ENCODE assay signal across 1 cellular context in the genomic region with DNA sequence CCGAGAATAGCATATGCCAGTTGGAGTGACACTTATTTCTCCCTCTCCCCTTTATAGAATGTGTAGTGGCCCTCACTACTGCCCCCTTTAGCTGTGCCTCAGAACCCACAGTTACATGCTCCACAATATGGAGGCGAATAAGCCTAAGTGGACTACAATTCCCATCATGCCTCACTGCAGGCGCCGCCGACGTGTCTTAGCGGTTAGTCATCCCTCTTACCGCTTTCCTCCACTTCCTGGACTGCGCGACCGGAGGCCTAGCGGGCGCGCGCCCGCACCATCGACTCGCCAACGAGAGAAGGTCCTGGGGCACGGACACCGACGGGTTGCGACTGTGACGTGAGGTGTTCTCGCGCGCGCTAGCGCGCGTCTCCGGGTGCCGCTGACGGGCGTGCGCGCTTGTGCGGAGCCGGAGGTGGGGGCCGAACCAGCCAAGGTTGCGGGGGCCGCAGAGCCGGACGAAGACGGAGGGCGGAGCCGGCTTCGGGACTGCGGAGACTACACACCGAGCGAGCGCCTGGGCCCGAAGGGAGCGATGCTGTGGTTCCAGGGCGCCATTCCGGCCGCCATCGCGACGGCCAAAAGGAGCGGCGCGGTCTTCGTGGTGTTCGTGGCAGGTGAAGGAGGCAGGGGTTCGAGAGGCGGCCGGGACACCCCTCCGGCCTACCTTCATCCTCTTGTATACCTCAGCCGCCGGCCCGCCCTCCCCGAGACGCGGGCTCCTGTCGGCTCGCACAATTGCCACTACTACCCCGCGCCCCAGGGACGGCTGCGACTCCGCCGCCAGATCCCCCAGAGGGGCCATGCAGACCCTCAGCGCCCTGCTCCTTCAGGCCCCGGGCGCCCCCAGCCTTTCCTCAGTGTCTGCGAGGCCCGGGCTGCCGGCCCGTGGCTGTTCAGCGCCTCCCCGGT.
TF ChIP-seq lines count a peak whose summit lies in the region.

A gene with protein sequence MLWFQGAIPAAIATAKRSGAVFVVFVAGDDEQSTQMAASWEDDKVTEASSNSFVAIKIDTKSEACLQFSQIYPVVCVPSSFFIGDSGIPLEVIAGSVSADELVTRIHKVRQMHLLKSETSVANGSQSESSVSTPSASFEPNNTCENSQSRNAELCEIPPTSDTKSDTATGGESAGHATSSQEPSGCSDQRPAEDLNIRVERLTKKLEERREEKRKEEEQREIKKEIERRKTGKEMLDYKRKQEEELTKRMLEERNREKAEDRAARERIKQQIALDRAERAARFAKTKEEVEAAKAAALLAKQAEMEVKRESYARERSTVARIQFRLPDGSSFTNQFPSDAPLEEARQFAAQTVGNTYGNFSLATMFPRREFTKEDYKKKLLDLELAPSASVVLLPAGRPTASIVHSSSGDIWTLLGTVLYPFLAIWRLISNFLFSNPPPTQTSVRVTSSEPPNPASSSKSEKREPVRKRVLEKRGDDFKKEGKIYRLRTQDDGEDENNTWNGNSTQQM (plus strand): TSS at position 461 of the 912 bp plus-strand sequence. CDS start 75 bp downstream, at position 536.

TF ChIP-seq in HepG2, 621 proteins besides CTCF, POLR2A, EP300 and RAD21 (continued from another document and continues in another):
- TF ChIP-seq, protein P1, sequence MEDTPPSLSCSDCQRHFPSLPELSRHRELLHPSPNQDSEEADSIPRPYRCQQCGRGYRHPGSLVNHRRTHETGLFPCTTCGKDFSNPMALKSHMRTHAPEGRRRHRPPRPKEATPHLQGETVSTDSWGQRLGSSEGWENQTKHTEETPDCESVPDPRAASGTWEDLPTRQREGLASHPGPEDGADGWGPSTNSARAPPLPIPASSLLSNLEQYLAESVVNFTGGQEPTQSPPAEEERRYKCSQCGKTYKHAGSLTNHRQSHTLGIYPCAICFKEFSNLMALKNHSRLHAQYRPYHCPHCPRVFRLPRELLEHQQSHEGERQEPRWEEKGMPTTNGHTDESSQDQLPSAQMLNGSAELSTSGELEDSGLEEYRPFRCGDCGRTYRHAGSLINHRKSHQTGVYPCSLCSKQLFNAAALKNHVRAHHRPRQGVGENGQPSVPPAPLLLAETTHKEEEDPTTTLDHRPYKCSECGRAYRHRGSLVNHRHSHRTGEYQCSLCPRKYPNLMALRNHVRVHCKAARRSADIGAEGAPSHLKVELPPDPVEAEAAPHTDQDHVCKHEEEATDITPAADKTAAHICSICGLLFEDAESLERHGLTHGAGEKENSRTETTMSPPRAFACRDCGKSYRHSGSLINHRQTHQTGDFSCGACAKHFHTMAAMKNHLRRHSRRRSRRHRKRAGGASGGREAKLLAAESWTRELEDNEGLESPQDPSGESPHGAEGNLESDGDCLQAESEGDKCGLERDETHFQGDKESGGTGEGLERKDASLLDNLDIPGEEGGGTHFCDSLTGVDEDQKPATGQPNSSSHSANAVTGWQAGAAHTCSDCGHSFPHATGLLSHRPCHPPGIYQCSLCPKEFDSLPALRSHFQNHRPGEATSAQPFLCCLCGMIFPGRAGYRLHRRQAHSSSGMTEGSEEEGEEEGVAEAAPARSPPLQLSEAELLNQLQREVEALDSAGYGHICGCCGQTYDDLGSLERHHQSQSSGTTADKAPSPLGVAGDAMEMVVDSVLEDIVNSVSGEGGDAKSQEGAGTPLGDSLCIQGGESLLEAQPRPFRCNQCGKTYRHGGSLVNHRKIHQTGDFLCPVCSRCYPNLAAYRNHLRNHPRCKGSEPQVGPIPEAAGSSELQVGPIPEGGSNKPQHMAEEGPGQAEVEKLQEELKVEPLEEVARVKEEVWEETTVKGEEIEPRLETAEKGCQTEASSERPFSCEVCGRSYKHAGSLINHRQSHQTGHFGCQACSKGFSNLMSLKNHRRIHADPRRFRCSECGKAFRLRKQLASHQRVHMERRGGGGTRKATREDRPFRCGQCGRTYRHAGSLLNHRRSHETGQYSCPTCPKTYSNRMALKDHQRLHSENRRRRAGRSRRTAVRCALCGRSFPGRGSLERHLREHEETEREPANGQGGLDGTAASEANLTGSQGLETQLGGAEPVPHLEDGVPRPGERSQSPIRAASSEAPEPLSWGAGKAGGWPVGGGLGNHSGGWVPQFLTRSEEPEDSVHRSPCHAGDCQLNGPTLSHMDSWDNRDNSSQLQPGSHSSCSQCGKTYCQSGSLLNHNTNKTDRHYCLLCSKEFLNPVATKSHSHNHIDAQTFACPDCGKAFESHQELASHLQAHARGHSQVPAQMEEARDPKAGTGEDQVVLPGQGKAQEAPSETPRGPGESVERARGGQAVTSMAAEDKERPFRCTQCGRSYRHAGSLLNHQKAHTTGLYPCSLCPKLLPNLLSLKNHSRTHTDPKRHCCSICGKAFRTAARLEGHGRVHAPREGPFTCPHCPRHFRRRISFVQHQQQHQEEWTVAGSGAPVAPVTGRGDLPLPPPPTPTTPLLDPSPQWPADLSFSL (CRISPR knock-in tag; IDR thresholded peaks at IDR 0.05) = no peak
- TF ChIP-seq, protein P2, sequence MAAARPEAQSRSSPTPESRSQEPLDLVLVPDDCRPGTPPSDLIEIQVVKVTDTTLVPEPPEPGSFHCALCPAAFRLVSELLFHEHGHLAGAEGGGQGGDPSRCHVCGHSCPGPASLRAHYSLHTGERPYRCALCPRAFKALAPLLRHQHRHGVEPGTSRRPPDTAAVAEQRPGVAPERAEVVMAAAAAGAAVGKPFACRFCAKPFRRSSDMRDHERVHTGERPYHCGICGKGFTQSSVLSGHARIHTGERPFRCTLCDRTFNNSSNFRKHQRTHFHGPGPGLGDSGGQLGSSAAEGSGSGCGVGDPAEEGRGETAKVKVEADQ (CRISPR knock-in tag; IDR thresholded peaks at IDR 0.05; ENCODE audit: borderline replicate concordance) = peak; percentile 80; the same call in 1 of the 2 replicates
- TF ChIP-seq FOSL2 (CRISPR knock-in tag; IDR thresholded peaks at IDR 0.05) (peak; percentile 99), ZBTB21 (CRISPR knock-in tag; IDR thresholded peaks at IDR 0.05) (peak; percentile 74), KDM4B (CRISPR knock-in tag; IDR thresholded peaks at IDR 0.05) (peak; percentile 80; the same call in 1 of the 2 replicates), ATAD3A (CRISPR knock-in tag; IDR thresholded peaks at IDR 0.05) (no peak), ZNF839 (CRISPR knock-in tag; IDR thresholded peaks at IDR 0.05; ENCODE audit: borderline replicate concordance) (no peak), ZZZ3 (CRISPR knock-in tag; IDR thresholded peaks at IDR 0.05; ENCODE audit: borderline replicate concordance) (peak; percentile 45; the same call in 1 of the 2 replicates), GFI1 (CRISPR knock-in tag; IDR thresholded peaks at IDR 0.05; ENCODE audit: borderline replicate concordance) (no peak), KLF6 (CRISPR knock-in tag; IDR thresholded peaks at IDR 0.05) (peak; percentile 89), ZNF777 (CRISPR knock-in tag; IDR thresholded peaks at IDR 0.05) (peak; percentile 84), BHLHE40 (IDR thresholded peaks at IDR 0.05; ENCODE audit: low read length) (peak; percentile 46; the same call in 1 of the 2 replicates), MED8 (CRISPR knock-in tag; IDR thresholded peaks at IDR 0.05; ENCODE audit: insufficient replicate concordance) (peak; percentile 23), NFRKB (IDR thresholded peaks at IDR 0.05) (no peak), PITX1 (CRISPR knock-in tag; IDR thresholded peaks at IDR 0.05) (peak; percentile 48), MTA1 (CRISPR knock-in tag; IDR thresholded peaks at IDR 0.05; ENCODE audit: borderline replicate concordance) (peak; percentile 71; the same call in 1 of the 2 replicates), CENPX (CRISPR knock-in tag; IDR thresholded peaks at IDR 0.05) (no peak), CHCHD3 (CRISPR knock-in tag; IDR thresholded peaks at IDR 0.05) (peak; percentile 87), RFX3 (CRISPR knock-in tag; IDR thresholded peaks at IDR 0.05) (no peak), ZNF782 (CRISPR knock-in tag; IDR thresholded peaks at IDR 0.05; ENCODE audit: borderline replicate concordance) (peak; percentile 30), RNF2 (conservative IDR thresholded peaks at IDR 0.05; ENCODE audit: low read depth) (0 out of 2 replicates have a peak, but pooled peaks have one; percentile 61), ELF4 (CRISPR knock-in tag; IDR thresholded peaks at IDR 0.05; ENCODE audit: borderline replicate concordance) (peak; percentile 96), ZNF564 (CRISPR knock-in tag; IDR thresholded peaks at IDR 0.05) (peak; percentile 83), ZNF143 (CRISPR knock-in tag; IDR thresholded peaks at IDR 0.05) (peak; percentile 96), TOE1 (CRISPR knock-in tag; IDR thresholded peaks at IDR 0.05) (no peak; the same call in 1 of the 2 replicates), ZNF367 (CRISPR knock-in tag; IDR thresholded peaks at IDR 0.05; ENCODE audit: borderline replicate concordance) (peak; percentile 83; the same call in 1 of the 2 replicates), PRPF4 (IDR thresholded peaks at IDR 0.05; ENCODE audit: low read depth, low read length, poor library complexity, severe bottlenecking) (no peak), ZNF660 (CRISPR knock-in tag; IDR thresholded peaks at IDR 0.05; ENCODE audit: borderline replicate concordance, low read depth) (no peak), ATF1 (CRISPR knock-in tag; IDR thresholded peaks at IDR 0.05) (peak; percentile 94)
- TF ChIP-seq, protein P3, sequence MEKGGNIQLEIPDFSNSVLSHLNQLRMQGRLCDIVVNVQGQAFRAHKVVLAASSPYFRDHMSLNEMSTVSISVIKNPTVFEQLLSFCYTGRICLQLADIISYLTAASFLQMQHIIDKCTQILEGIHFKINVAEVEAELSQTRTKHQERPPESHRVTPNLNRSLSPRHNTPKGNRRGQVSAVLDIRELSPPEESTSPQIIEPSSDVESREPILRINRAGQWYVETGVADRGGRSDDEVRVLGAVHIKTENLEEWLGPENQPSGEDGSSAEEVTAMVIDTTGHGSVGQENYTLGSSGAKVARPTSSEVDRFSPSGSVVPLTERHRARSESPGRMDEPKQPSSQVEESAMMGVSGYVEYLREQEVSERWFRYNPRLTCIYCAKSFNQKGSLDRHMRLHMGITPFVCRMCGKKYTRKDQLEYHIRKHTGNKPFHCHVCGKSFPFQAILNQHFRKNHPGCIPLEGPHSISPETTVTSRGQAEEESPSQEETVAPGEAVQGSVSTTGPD (CRISPR knock-in tag; IDR thresholded peaks at IDR 0.05) = no peak
- TF ChIP-seq, protein P4, sequence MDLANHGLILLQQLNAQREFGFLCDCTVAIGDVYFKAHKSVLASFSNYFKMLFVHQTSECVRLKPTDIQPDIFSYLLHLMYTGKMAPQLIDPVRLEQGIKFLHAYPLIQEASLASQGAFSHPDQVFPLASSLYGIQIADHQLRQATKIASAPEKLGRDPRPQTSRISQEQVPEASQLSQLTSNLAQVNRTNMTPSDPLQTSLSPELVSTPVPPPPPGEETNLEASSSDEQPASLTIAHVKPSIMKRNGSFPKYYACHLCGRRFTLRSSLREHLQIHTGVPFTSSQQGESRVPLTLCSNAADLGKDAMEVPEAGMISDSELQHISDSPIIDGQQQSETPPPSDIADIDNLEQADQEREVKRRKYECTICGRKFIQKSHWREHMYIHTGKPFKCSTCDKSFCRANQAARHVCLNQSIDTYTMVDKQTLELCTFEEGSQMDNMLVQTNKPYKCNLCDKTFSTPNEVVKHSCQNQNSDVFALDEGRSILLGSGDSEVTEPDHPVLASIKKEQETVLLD (CRISPR knock-in tag; IDR thresholded peaks at IDR 0.05; ENCODE audit: low read depth) = peak; percentile 93
- TF ChIP-seq, protein P5, sequence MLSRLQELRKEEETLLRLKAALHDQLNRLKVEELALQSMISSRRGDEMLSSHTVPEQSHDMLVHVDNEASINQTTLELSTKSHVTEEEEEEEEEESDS (CRISPR knock-in tag; IDR thresholded peaks at IDR 0.05; ENCODE audit: borderline replicate concordance) = no peak
- TF ChIP-seq, protein P6, sequence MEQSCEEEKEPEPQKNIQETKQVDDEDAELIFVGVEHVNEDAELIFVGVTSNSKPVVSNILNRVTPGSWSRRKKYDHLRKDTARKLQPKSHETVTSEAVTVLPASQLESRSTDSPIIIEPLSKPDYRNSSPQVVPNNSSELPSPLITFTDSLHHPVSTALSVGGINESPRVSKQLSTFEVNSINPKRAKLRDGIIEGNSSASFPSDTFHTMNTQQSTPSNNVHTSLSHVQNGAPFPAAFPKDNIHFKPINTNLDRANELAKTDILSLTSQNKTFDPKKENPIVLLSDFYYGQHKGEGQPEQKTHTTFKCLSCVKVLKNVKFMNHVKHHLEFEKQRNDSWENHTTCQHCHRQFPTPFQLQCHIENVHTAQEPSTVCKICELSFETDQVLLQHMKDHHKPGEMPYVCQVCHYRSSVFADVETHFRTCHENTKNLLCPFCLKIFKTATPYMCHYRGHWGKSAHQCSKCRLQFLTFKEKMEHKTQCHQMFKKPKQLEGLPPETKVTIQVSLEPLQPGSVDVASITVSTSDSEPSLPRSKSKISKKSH (CRISPR knock-in tag; IDR thresholded peaks at IDR 0.05; ENCODE audit: borderline replicate concordance) = peak; percentile 72
- TF ChIP-seq, protein P7, sequence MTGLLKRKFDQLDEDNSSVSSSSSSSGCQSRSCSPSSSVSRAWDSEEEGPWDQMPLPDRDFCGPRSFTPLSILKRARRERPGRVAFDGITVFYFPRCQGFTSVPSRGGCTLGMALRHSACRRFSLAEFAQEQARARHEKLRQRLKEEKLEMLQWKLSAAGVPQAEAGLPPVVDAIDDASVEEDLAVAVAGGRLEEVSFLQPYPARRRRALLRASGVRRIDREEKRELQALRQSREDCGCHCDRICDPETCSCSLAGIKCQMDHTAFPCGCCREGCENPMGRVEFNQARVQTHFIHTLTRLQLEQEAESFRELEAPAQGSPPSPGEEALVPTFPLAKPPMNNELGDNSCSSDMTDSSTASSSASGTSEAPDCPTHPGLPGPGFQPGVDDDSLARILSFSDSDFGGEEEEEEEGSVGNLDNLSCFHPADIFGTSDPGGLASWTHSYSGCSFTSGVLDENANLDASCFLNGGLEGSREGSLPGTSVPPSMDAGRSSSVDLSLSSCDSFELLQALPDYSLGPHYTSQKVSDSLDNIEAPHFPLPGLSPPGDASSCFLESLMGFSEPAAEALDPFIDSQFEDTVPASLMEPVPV (CRISPR knock-in tag; IDR thresholded peaks at IDR 0.05) = peak; percentile 83
